In the genomic region with DNA sequence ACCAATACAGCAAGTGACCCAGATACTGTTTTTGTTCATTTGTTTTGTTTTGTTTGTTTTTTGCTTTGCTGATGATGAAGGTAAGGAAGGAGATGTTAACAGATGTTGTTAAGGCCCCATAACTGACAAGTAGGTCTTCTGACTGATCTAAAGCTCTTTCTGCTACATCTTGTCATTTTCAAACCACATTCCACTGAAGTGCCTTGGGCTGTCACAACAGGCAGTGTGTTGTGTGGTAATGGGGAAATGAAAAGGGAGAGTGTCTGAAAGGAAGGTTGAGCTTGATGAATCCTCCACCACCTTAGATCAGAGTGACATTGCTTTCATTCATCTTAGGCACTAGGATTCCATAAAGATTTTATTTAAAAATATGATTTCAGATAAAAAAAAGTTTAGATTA, we compare ENCODE assay signal across 28 cellular contexts.
"Had no signal": no experiment of that assay in that cellular context is flagged by ENCODE, and none has a peak within 500 bp of the region (broad histone marks: within the 10 kb centered on the region; RNA-seq: fewer than 3 reads in every experiment).

No MANE protein-coding gene starts in this region.

- H3K4me2 ChIP-seq: neural progenitor cell had no signal

- H3K4me3 ChIP-seq: neural progenitor cell, ovary, psoas muscle, right lobe of liver, sigmoid colon, suprapubic skin, testis, tibial artery, transverse colon, upper lobe of left lung, vagina had no signal

- ATAC-seq: naive thymus-derived CD8-positive, alpha-beta T cell; natural killer cell treated with Interleukin-12 subunit alpha and Interleukin-12 subunit beta and Interleukin-15 and Interleukin-18, amount 100 ng/mL, for 72 hours; psoas muscle; right cardiac atrium; right lobe of liver; stimulated activated memory B cell treated with anti-CD40 and anti-IgM and Interleukin-4, amounts not matched to agents 10 μg/mL and 1 μg/mL and 100 μg/mL, for 72 hours; stimulated activated naive CD8-positive, alpha-beta T cell treated with anti-CD3 and anti-CD28 coated beads, Interleukin-15, amount 100 ng/mL, for 72 hours; stimulated activated naive CD8-positive, alpha-beta T cell treated with anti-CD3 and anti-CD28 coated beads, Interleukin-15, Interleukin-2, amounts not matched to agents 100 U/mL and 50 U/mL, for 24 hours had no signal

- H3K9ac ChIP-seq: neural progenitor cell, parathyroid adenoma had no signal

- H3K27me3 ChIP-seq: neural progenitor cell, ovary, right lobe of liver, sigmoid colon, suprapubic skin, testis, tibial artery, transverse colon, upper lobe of left lung, vagina had no signal

- H2AFZ ChIP-seq: neural progenitor cell, parathyroid adenoma had no signal

- H3K79me2 ChIP-seq: parathyroid adenoma had no signal

- H3K9me3 ChIP-seq: ovary, psoas muscle, right lobe of liver, sigmoid colon, suprapubic skin, testis, tibial artery, upper lobe of left lung, vagina had no signal

- DNase-seq: naive thymus-derived CD8-positive, alpha-beta T cell; nephron progenitor cell; occipital lobe; ovary; posterior cingulate gyrus; psoas muscle; right cardiac atrium; right lobe of liver; sigmoid colon; small intestine; stimulated activated CD4-positive, alpha-beta T cell treated with anti-CD3 and anti-CD28 coated beads, Interleukin-15, amount 100 ng/mL, for 24 hours; stimulated activated CD4-positive, alpha-beta T cell treated with anti-CD3 and anti-CD28 coated beads, Interleukin-4, amount 100 ng/mL, for 1 hour; stimulated activated CD4-positive, alpha-beta T cell treated with anti-CD3 and anti-CD28 coated beads, Interleukin-4, amount 100 ng/mL, for 4 hours; stimulated activated CD8-positive, alpha-beta memory T cell treated with anti-CD3 and anti-CD28 coated beads, Interleukin-4, amount 100 ng/mL, for 48 hours; stimulated activated naive CD4-positive, alpha-beta T cell; stimulated activated naive CD8-positive, alpha-beta T cell treated with anti-CD3 and anti-CD28 coated beads, Interleukin-15, amount 100 ng/mL, for 72 hours; stimulated activated naive CD8-positive, alpha-beta T cell treated with anti-CD3 and anti-CD28 coated beads, Interleukin-15, Interleukin-2, amounts not matched to agents 100 U/mL and 50 U/mL, for 24 hours; substantia nigra; testis; tibial artery; transverse colon; upper lobe of left lung had no signal

- H3K27ac ChIP-seq: neural progenitor cell, ovary, parathyroid adenoma, psoas muscle, right lobe of liver, sigmoid colon, suprapubic skin, testis, tibial artery, transverse colon, upper lobe of left lung, vagina had no signal

- H3K36me3 ChIP-seq: neural progenitor cell, ovary, right lobe of liver, sigmoid colon, suprapubic skin, tibial artery, transverse colon, upper lobe of left lung, vagina had no signal
